19 cellular contexts compared by ENCODE assay signal in the genomic region with DNA sequence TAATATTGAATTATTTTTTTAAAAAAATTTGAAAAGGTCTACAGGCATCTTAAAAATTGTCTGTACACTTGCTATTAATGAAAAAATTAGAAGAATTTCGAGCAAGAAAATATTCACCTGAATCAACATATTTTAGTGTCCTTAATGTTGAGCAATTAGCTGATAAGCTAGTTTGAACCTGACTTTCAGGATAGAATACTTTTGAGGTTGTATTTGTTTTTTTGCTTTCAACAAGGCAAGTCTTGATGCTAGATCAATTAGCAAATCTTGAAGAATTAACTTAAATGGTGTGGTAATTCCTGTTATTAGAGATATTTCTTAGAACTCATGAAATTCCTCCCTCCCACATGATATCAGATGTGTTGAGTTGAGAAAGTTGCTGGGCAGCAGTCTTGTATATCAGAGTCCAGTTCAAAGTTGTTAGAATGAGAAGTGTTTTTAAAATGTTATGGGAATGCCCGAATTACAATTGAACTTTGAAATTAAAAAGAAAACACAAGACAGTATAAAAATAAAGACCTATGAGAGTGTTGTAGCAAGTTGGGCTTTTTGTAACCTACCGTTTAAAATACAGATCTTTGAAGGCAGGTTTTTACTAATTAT.
DNase-seq lines count a peak whose midpoint lies in the region; ATAC-seq, FAIRE-seq and TF ChIP-seq lines count a peak whose summit lies in the region.
"Had no signal": no experiment of that assay in that cellular context is flagged by ENCODE, and none has a peak within 500 bp of the region (broad histone marks: within the 10 kb centered on the region; RNA-seq: fewer than 3 reads in every experiment).

No MANE protein-coding gene starts in this region.

- intact Hi-C loops in PC-9 (cut with micrococcal nuclease; ENCODE audit: unreplicated experiment) (loop anchor here (1.0 to 10.0 kb wide), 3 partner anchors 137 to 391 kb away; a partner anchor contains a TSS), left colon (cut with DNase I, micrococcal nuclease) (no loop called here), psoas muscle (cut with DNase I) (loop anchor here in 1 of 2 donors (5.0 kb wide), 2 partner anchors 106 to 209 kb away; no protein-coding TSS in a partner anchor)

- no peak overlapping the region for H3K4me3 Mint-ChIP-seq in T-cell
- no peak overlapping the region for H3K4me3 Mint-ChIP-seq in activated naive CD4-positive, alpha-beta T cell treated with anti-CD3 and anti-CD28 coated beads, Interleukin-2, amount 10 ng/mL, durations not matched to agents 7 days and 5 days
- H3K4me3 Mint-ChIP-seq: CD8-positive, alpha-beta T cell had no signal

- no peak overlapping the region for H3K4me3 ChIP-seq in A549
- peak overlapping the region; percentile 4; the same call in 1 of the 2 replicates for H3K4me3 ChIP-seq in PC-9
- peak overlapping the region; percentile 20 for H3K4me3 ChIP-seq in psoas muscle
- H3K4me3 ChIP-seq: GM12878 had no signal

- H3K36me3 ChIP-seq in PC-9 (ENCODE audit: low read depth) (no peaks in the 10 kb centered on the region), psoas muscle (ENCODE audit: insufficient read depth in 1 of 2, low read depth in 1 of 2) (no peaks in the 10 kb centered on the region)
- H3K36me3 ChIP-seq: brain microvascular endothelial cell had no signal

- TF ChIP-seq RAD21 in A549 (conservative IDR thresholded peaks at IDR 0.05 in 1 of 2, IDR thresholded peaks at IDR 0.05 in 1 of 2) = no peak

- H3K9me3 ChIP-seq in A549 (no peaks in the 10 kb centered on the region), PC-9 (ENCODE audit: insufficient read depth, low read depth) (no peaks in the 10 kb centered on the region), psoas muscle (peaks cover 6% of the 10 kb centered on the region)

- H3K27me3 ChIP-seq in PC-9 (ENCODE audit: insufficient read depth, low read depth) (no peaks in the 10 kb centered on the region), psoas muscle (ENCODE audit: insufficient read depth in 3 of 3, low read length in 2 of 3) (no peaks in the 10 kb centered on the region)
- H3K27me3 ChIP-seq: brain microvascular endothelial cell had no signal

- H3K79me2 ChIP-seq in PC-9 (ENCODE audit: low read depth) = peaks cover 12% of the 10 kb centered on the region; the same call in 1 of the 2 replicates

- peaks cover 13% of the 10 kb centered on the region; the same call in 1 of the 2 replicates for H3F3A ChIP-seq in PC-9 (ENCODE audit: insufficient read depth, low read depth)

- TF ChIP-seq POLR2A in A549 (IDR thresholded peaks at IDR 0.05; ENCODE audit: low read length) = no peak

- CTCF ChIA-PET in A549 (lab: Yijun Ruan, JAX) (no interaction called here), PC-9 (lab: Charles Lee) (no interaction called here), T-cell (lab: Charles Lee) (no interaction called here)
- CTCF ChIA-PET in activated naive CD4-positive, alpha-beta T cell treated with anti-CD3 and anti-CD28 coated beads, Interleukin-2, amount 10 ng/mL, durations not matched to agents 7 days and 5 days (lab: Charles Lee) = no interaction called here

- BruUV-seq in PC-9 (replicated peaks; lab: Mats Ljungman, UMichigan) = no TSS peak

- H3K27ac ChIP-seq in A549 (no peak overlapping the region), PC-9 (peak overlapping the region; percentile 49), psoas muscle (peak overlapping the region; percentile 74)
- H3K27ac ChIP-seq: brain microvascular endothelial cell, epithelial cell of prostate had no signal

- WGBS in A549 (ENCODE audit: missing lambda C conversion rate) = 75% methylated on average over 3 of the region's 3 CpGs
- WGBS in psoas muscle, 3 donors = 40 to 51% (median 41%) methylated on average over 3 of the region's 3 CpGs

- H3K9me2 ChIP-seq in PC-9 (ENCODE audit: insufficient read depth) = no peaks in the 10 kb centered on the region

- peaks cover 0 to 7% (median 3%) of the 10 kb centered on the region in 3 donors for H3K4me1 Mint-ChIP-seq in T-cell
- no peaks in the 10 kb centered on the region for H3K4me1 Mint-ChIP-seq in activated naive CD4-positive, alpha-beta T cell treated with anti-CD3 and anti-CD28 coated beads, Interleukin-2, amount 10 ng/mL, durations not matched to agents 7 days and 5 days

- no peak overlapping the region for H3K4me2 ChIP-seq in A549
- peak overlapping the region; percentile 60 for H3K4me2 ChIP-seq in PC-9

- no peak for ATAC-seq in A549
- ATAC-seq in left colon = peak; percentile 60
- ATAC-seq in psoas muscle = peak in 1 of 4 donors; percentile 37
- no peak for ATAC-seq in T-cell (replicated peaks in 1 of 4)
- no peak for ATAC-seq in HG02852 (IDR thresholded peaks at IDR 0.05; ENCODE audit: unreplicated experiment)
- ATAC-seq: CD8-positive, alpha-beta T cell; GM12878 had no signal

- H3K9me3 Mint-ChIP-seq in T-cell = peaks cover 0 to 10% (median 3%) of the 10 kb centered on the region in 3 donors
- peaks cover 7% of the 10 kb centered on the region for H3K9me3 Mint-ChIP-seq in activated naive CD4-positive, alpha-beta T cell treated with anti-CD3 and anti-CD28 coated beads, Interleukin-2, amount 10 ng/mL, durations not matched to agents 7 days and 5 days

- peaks cover 31% of the 10 kb centered on the region for H3K36me3 Mint-ChIP-seq in T-cell
- H3K36me3 Mint-ChIP-seq in activated naive CD4-positive, alpha-beta T cell treated with anti-CD3 and anti-CD28 coated beads, Interleukin-2, amount 10 ng/mL, durations not matched to agents 7 days and 5 days = peaks cover 3% of the 10 kb centered on the region

- peak; percentile 7 for FAIRE-seq in A549 (lab: Jason Lieb, UNC)
- FAIRE-seq: GM12878, H1 had no signal

- DNase-seq in A549 (ENCODE audit: low read depth in 1 of 2, low spot score in 1 of 2) = no peak
- DNase-seq in PC-9 = no peak
- no peak for DNase-seq in left colon
- no peak for DNase-seq in psoas muscle
- no peak for DNase-seq in T-cell
- no peak for DNase-seq in activated naive CD4-positive, alpha-beta T cell treated with anti-CD3 and anti-CD28 coated beads, Interleukin-2, amount 10 ng/mL, durations not matched to agents 7 days and 5 days
- no peak for DNase-seq in stimulated activated CD4-positive, alpha-beta T cell treated with anti-CD3 and anti-CD28 coated beads, Interleukin-2, amount 100 ng/mL, for 24 hours
- DNase-seq: activated CD4-positive, alpha-beta T cell treated with anti-CD3 and anti-CD28 coated beads, Interleukin-2, amount 50 U/mL, for 1 hour; activated CD8-positive, alpha-beta memory T cell treated with anti-CD3 and anti-CD28 coated beads, Interleukin-2, amount 50 U/mL, for 4 hours; brain microvascular endothelial cell; CD8-positive, alpha-beta T cell; NCI-H1694 treated with DMSO at 0.1 percent for 48 hours; SIG-M5; stimulated activated CD4-positive, alpha-beta T cell treated with anti-CD3 and anti-CD28 coated beads, Interleukin-15, amount 100 ng/mL, for 24 hours; substantia nigra had no signal

- POLR2A ChIA-PET in A549 (lab: Yijun Ruan, JAX) (no interaction called here), PC-9 (lab: Charles Lee; ENCODE audit: unreplicated experiment) (interaction anchor here (0.6 to 0.7 kb wide), 2 partner anchors 138 to 312 kb away, joined by 3 to 12 read pairs; a partner anchor contains a TSS), T-cell (lab: Charles Lee) (no interaction called here)

- TF ChIP-seq CTCF in A549 (IDR thresholded peaks at IDR 0.05) (no peak), PC-9 (conservative IDR thresholded peaks at IDR 0.05) (no peak), psoas muscle (IDR thresholded peaks at IDR 0.05) (no peak)

- no peak for TF ChIP-seq EP300 in A549 (IDR thresholded peaks at IDR 0.05)

- H2AFZ ChIP-seq in PC-9 = no peak overlapping the region

- no peaks in the 10 kb centered on the region for H3K4me1 ChIP-seq in A549
- H3K4me1 ChIP-seq in PC-9 (replicated peaks; ENCODE audit: insufficient read depth) = peaks cover 32% of the 10 kb centered on the region
- H3K4me1 ChIP-seq in psoas muscle = peaks cover 50% of the 10 kb centered on the region

- no peaks in the 10 kb centered on the region for H3K27me3 Mint-ChIP-seq in T-cell
- H3K27me3 Mint-ChIP-seq in activated naive CD4-positive, alpha-beta T cell treated with anti-CD3 and anti-CD28 coated beads, Interleukin-2, amount 10 ng/mL, durations not matched to agents 7 days and 5 days = no peaks in the 10 kb centered on the region

- no peak overlapping the region for H3K27ac Mint-ChIP-seq in T-cell
- H3K27ac Mint-ChIP-seq in activated naive CD4-positive, alpha-beta T cell treated with anti-CD3 and anti-CD28 coated beads, Interleukin-2, amount 10 ng/mL, durations not matched to agents 7 days and 5 days = no peak overlapping the region
- H3K27ac Mint-ChIP-seq: CD8-positive, alpha-beta T cell had no signal

- H4K20me1 ChIP-seq in PC-9 (ENCODE audit: insufficient read depth) = no peaks in the 10 kb centered on the region

TF ChIP-seq in A549, 52 proteins besides CTCF, POLR2A, EP300 and RAD21 (continues in another document):
- TF ChIP-seq ZC3H11A (IDR thresholded peaks at IDR 0.05) = no peak
- TF ChIP-seq POLR2AphosphoS2 (conservative IDR thresholded peaks at IDR 0.05; ENCODE audit: low read length) = no peak
- TF ChIP-seq ZSCAN20 (CRISPR knock-in tag; IDR thresholded peaks at IDR 0.05) = no peak
- TF ChIP-seq, protein P1, sequence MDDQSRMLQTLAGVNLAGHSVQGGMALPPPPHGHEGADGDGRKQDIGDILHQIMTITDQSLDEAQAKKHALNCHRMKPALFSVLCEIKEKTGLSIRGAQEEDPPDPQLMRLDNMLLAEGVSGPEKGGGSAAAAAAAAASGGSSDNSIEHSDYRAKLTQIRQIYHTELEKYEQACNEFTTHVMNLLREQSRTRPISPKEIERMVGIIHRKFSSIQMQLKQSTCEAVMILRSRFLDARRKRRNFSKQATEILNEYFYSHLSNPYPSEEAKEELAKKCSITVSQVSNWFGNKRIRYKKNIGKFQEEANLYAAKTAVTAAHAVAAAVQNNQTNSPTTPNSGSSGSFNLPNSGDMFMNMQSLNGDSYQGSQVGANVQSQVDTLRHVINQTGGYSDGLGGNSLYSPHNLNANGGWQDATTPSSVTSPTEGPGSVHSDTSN (IDR thresholded peaks at IDR 0.05) = no peak
- TF ChIP-seq NR3C1 (IDR thresholded peaks at IDR 0.05) = no peak
- TF ChIP-seq CEBPB (IDR thresholded peaks at IDR 0.05) = no peak
- TF ChIP-seq JUNB (IDR thresholded peaks at IDR 0.05) = no peak
- TF ChIP-seq, protein P2, sequence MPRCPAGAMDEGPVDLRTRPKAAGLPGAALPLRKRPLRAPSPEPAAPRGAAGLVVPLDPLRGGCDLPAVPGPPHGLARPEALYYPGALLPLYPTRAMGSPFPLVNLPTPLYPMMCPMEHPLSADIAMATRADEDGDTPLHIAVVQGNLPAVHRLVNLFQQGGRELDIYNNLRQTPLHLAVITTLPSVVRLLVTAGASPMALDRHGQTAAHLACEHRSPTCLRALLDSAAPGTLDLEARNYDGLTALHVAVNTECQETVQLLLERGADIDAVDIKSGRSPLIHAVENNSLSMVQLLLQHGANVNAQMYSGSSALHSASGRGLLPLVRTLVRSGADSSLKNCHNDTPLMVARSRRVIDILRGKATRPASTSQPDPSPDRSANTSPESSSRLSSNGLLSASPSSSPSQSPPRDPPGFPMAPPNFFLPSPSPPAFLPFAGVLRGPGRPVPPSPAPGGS (IDR thresholded peaks at IDR 0.05) = no peak
- no peak for TF ChIP-seq EHF (CRISPR knock-in tag; IDR thresholded peaks at IDR 0.05)
- TF ChIP-seq CHD2 (IDR thresholded peaks at IDR 0.05; ENCODE audit: low read length, partially characterized antibody) = no peak

Comparison
In these comparisons a context has a peak if more than half of its experiments do, and no peak if none do; other contexts are left out.
1. H3K27ac ChIP-seq: peak in PC-9 (single experiment) and psoas muscle (single experiment); none in A549 (0 of 2).